ENCODE assay signal across 12 cellular contexts in the genomic region with DNA sequence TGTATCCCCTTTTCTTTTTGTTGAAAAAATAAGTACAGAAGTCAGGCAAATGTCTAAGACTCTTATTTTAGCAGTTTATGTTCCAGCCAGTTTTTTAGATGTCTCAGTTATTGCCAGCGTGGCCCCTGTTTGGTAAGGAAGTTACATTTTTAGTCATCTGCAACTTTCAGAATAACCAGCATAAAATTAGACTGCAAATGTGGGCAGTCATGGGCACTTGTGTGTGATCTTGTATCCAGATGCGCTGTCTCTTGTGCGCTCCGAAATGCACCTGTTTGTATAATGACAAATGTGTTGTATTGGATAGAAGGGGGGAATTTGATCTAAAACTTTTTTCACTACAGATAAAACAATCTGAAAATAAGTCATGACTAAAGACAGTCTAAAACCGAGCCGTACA. TPM values are rescaled to one million over a fixed set of nuclear protein-coding genes. Genes with fewer than 3 reads are reported as not detected.
A peak's percentile ranks its signal among the peaks of the same experiment; 100 is the strongest.
DNase-seq lines count a peak whose midpoint lies in the region; ATAC-seq and TF ChIP-seq lines count a peak whose summit lies in the region.
"Had no signal": no experiment of that assay in that cellular context is flagged by ENCODE, and none has a peak within 500 bp of the region (broad histone marks: within the 10 kb centered on the region; RNA-seq: fewer than 3 reads in every experiment).

No MANE protein-coding gene starts in this region.

- TF ChIP-seq CTCF in KMS-11 (conservative IDR thresholded peaks at IDR 0.05; ENCODE audit: low read depth, low read length) (no peak), gastrocnemius medialis (IDR thresholded peaks at IDR 0.05 in 4 of 5, conservative IDR thresholded peaks at IDR 0.05 in 1 of 5) (no peak)

- ATAC-seq in GM18499 (IDR thresholded peaks at IDR 0.05; ENCODE audit: insufficient read depth, unreplicated experiment) (peak; percentile 72), GM21526 (IDR thresholded peaks at IDR 0.05; ENCODE audit: low FRiP score, unreplicated experiment) (peak; percentile 47), gastrocnemius medialis (no peak)
- ATAC-seq: WTC11 had no signal

- no peak for TF ChIP-seq POLR2A in gastrocnemius medialis (IDR thresholded peaks at IDR 0.05)

- no peaks in the 10 kb centered on the region for H3K27me3 ChIP-seq in KMS-11 (ENCODE audit: insufficient read depth, low read depth)
- no peaks in the 10 kb centered on the region for H3K27me3 ChIP-seq in gastrocnemius medialis

- peak overlapping the region in 5 of 6 donors; percentile 55 to 98 (median 72) for H3K27ac Mint-ChIP-seq in immature natural killer cell
- H3K27ac Mint-ChIP-seq: WTC11 had no signal

- H3K27me3 Mint-ChIP-seq in immature natural killer cell (ENCODE audit: low read depth in 3 of 3): peaks cover 0 to 5% (median 2%) of the 10 kb centered on the region in 3 donors

- no peaks in the 10 kb centered on the region for H3K9me3 Mint-ChIP-seq in immature natural killer cell
- H3K9me3 Mint-ChIP-seq: WTC11 had no signal

- peak overlapping the region; percentile 94 for H3K9ac ChIP-seq in KMS-11

- H3K9me3 ChIP-seq in gastrocnemius medialis: no peaks in the 10 kb centered on the region

- no peak overlapping the region for H2AFZ ChIP-seq in KMS-11 (ENCODE audit: low read depth)

- intact Hi-C loops in gastrocnemius medialis (cut with DNase I; ENCODE audit: low total_unique reads): loop anchor here (10.0 kb wide), 2 partner anchors 238 to 1368 kb away; no protein-coding TSS in a partner anchor

- H3K4me2 ChIP-seq in KMS-11: peak overlapping the region; percentile 100

- peaks cover 75% of the 10 kb centered on the region for H3K4me1 ChIP-seq in KMS-11 (ENCODE audit: low read depth, poor library complexity, severe bottlenecking)
- H3K4me1 ChIP-seq in gastrocnemius medialis: peaks cover 10 to 15% of the 10 kb centered on the region in 2 donors

- in situ Hi-C loops in gastrocnemius medialis (cut with MboI; ENCODE audit: low sequenced_read_pairs in 4 of 4): no loop called here

- H3K4me3 ChIP-seq in KMS-11 (IDR thresholded peaks at IDR 0.05; ENCODE audit: insufficient read depth, low read depth, low read length): no peak overlapping the region
- H3K4me3 ChIP-seq in gastrocnemius medialis: no peak overlapping the region

- H3K27ac ChIP-seq in KMS-11 (peak overlapping the region; percentile 100), gastrocnemius medialis (peak overlapping the region in 1 of 4 donors; percentile 54)
- H3K27ac ChIP-seq: epithelial cell of prostate had no signal

- H3K36me3 Mint-ChIP-seq in immature natural killer cell: peaks cover 0 to 9% (median 0%) of the 10 kb centered on the region in 3 donors

- H4K20me1 ChIP-seq in KMS-11 (ENCODE audit: insufficient read depth): no peaks in the 10 kb centered on the region

- H3K79me2 ChIP-seq in KMS-11 (ENCODE audit: insufficient read depth, low read depth): peaks cover 27% of the 10 kb centered on the region; the same call in 1 of the 2 replicates

- no peak overlapping the region for H3K4me3 Mint-ChIP-seq in immature natural killer cell
- H3K4me3 Mint-ChIP-seq: WTC11 had no signal

- H3K36me3 ChIP-seq in KMS-11 (ENCODE audit: insufficient read depth) (no peaks in the 10 kb centered on the region), gastrocnemius medialis (no peaks in the 10 kb centered on the region)

- DNase-seq in immature natural killer cell (no peak), gastrocnemius medialis (no peak), NCI-H774 (lab: John Stamatoyannopoulos, UW) (no peak), NCI-H2171 treated with DMSO at 0.1 percent for 48 hours (lab: John Stamatoyannopoulos, UW) (no peak), nucleus accumbens (lab: John Stamatoyannopoulos, UW) (no peak)
- DNase-seq: DND-41, NCI-H1105 had no signal

- peaks cover 44 to 60% of the 10 kb centered on the region in 2 donors for H3K4me1 Mint-ChIP-seq in immature natural killer cell

RNA-seq across cellular contexts. Expression of a gene that starts 44.3 kb away (rescaled TPM):
- polyA plus RNA-seq in immature natural killer cell: under 1 TPM in 1 of 3 donors, not detected in 2; 0.69 TPM
- 100 to 1,000 TPM in 1 of 4 donors, 10 to 100 TPM in 3; 72.5 to 307 (median 84.4) TPM for total RNA-seq in gastrocnemius medialis

Comparison
In these comparisons a context has a peak if more than half of its experiments do, and no peak if none do; other contexts are left out.
1. ATAC-seq: peak in GM18499 (single experiment) and GM21526 (single experiment); none in gastrocnemius medialis (0 of 2).